In genomic region chr7:107150375-107151073, GRCh38 we compare ENCODE assay signal across 8 cellular contexts. TPM values are rescaled to one million over a fixed set of nuclear protein-coding genes. Genes with fewer than 3 reads are reported as not detected.
DNase-seq lines count a peak whose midpoint lies in the region; ATAC-seq and TF ChIP-seq lines count a peak whose summit lies in the region.

No MANE protein-coding gene starts in this region.

- no peak overlapping the region for H3K9ac ChIP-seq in endodermal cell (ENCODE audit: extremely low read depth, low read length, poor library complexity, severe bottlenecking)

- 7% methylated on average over 2 of the region's 4 CpGs; no CpG with 5 or more reads in 1 of the 2 experiments for WGBS in endodermal cell (ENCODE audit: insufficient coverage in 1 of 2, insufficient read length in 1 of 2), 2 experiments

- H3K27me3 ChIP-seq in endodermal cell (ENCODE audit: control insufficient read depth, insufficient read depth, low read length, poor library complexity, severe bottlenecking), result no peaks in the 10 kb centered on the region
- no peaks in the 10 kb centered on the region for H3K27me3 ChIP-seq in naive thymus-derived CD4-positive, alpha-beta T cell (ENCODE audit: control insufficient read depth in 2 of 2, insufficient read depth in 2 of 2, low read length in 2 of 2)

- H3K27me3 Mint-ChIP-seq in activated CD8-positive, alpha-beta T cell treated with anti-CD3 and anti-CD28 coated beads, Interleukin-2, amount 10 ng/mL, durations not matched to agents 7 days and 5 days (ENCODE audit: low read depth), result no peaks in the 10 kb centered on the region
- no peaks in the 10 kb centered on the region for H3K27me3 Mint-ChIP-seq in endodermal cell (ENCODE audit: insufficient read depth)
- H3K27me3 Mint-ChIP-seq in naive thymus-derived CD4-positive, alpha-beta T cell, result peaks cover 0 to 7% (median 3%) of the 10 kb centered on the region in 5 donors
- H3K27me3 Mint-ChIP-seq in stimulated activated naive B cell treated with anti-CD40 and anti-IgM and Interleukin-4, amounts not matched to agents 10 μg/mL and 1 μg/mL and 100 μg/mL, for 72 hours, result no peaks in the 10 kb centered on the region

- no peaks in the 10 kb centered on the region for H3K4me1 ChIP-seq in endodermal cell (ENCODE audit: control insufficient read depth, insufficient read depth, low read length)
- no peaks in the 10 kb centered on the region for H3K4me1 ChIP-seq in naive thymus-derived CD4-positive, alpha-beta T cell (ENCODE audit: control insufficient read depth in 2 of 2, insufficient read depth in 2 of 2, low read length in 2 of 2)

- H3K36me3 Mint-ChIP-seq in activated CD8-positive, alpha-beta T cell treated with anti-CD3 and anti-CD28 coated beads, Interleukin-2, amount 10 ng/mL, durations not matched to agents 7 days and 5 days (ENCODE audit: low read depth), result no peaks in the 10 kb centered on the region
- no peaks in the 10 kb centered on the region for H3K36me3 Mint-ChIP-seq in endodermal cell (ENCODE audit: low read depth)
- no peaks in the 10 kb centered on the region for H3K36me3 Mint-ChIP-seq in naive thymus-derived CD4-positive, alpha-beta T cell
- H3K36me3 Mint-ChIP-seq in stimulated activated naive B cell treated with anti-CD40 and anti-IgM and Interleukin-4, amounts not matched to agents 10 μg/mL and 1 μg/mL and 100 μg/mL, for 72 hours, result no peaks in the 10 kb centered on the region

- CTCF ChIA-PET in activated CD8-positive, alpha-beta T cell treated with anti-CD3 and anti-CD28 coated beads, Interleukin-2, amount 10 ng/mL, durations not matched to agents 7 days and 5 days (lab: Charles Lee), result interaction anchor here (0.7 to 7.6 kb wide), 12 partner anchors 14 to 724 kb away, joined by 3 to 81 read pairs (median 5); partner anchors contain the start of gene HBP1
- CTCF ChIA-PET in naive thymus-derived CD4-positive, alpha-beta T cell (lab: Charles Lee), result interaction anchor here (0.5 to 7.7 kb wide), 16 partner anchors 12 to 490 kb away, joined by 3 to 95 read pairs (median 4); partner anchors contain the start of genes CCDC71L, HBP1 and PIK3CG

- POLR2A ChIA-PET in activated CD8-positive, alpha-beta T cell treated with anti-CD3 and anti-CD28 coated beads, Interleukin-2, amount 10 ng/mL, durations not matched to agents 7 days and 5 days (lab: Charles Lee), result no interaction called here
- POLR2A ChIA-PET in naive thymus-derived CD4-positive, alpha-beta T cell (lab: Charles Lee), result interaction anchor here (0.6 to 4.5 kb wide), 3 partner anchors 14 to 205 kb away, joined by 3 to 35 read pairs (median 3); partner anchors contain the start of gene HBP1

- H3K4me3 ChIP-seq in HFF-Myc (replicated peaks; ENCODE audit: low read depth, low read length) (no peak overlapping the region), endodermal cell (ENCODE audit: low read length) (no peak overlapping the region)
- H3K4me3 ChIP-seq in naive thymus-derived CD4-positive, alpha-beta T cell (ENCODE audit: low read length), result no peak overlapping the region

- no peak overlapping the region for H3K4me3 Mint-ChIP-seq in activated CD8-positive, alpha-beta T cell treated with anti-CD3 and anti-CD28 coated beads, Interleukin-2, amount 10 ng/mL, durations not matched to agents 7 days and 5 days
- H3K4me3 Mint-ChIP-seq in endodermal cell, result no peak overlapping the region
- H3K4me3 Mint-ChIP-seq in naive thymus-derived CD4-positive, alpha-beta T cell, result no peak overlapping the region
- no peak overlapping the region for H3K4me3 Mint-ChIP-seq in stimulated activated naive B cell treated with anti-CD40 and anti-IgM and Interleukin-4, amounts not matched to agents 10 μg/mL and 1 μg/mL and 100 μg/mL, for 72 hours

- H3K4me1 Mint-ChIP-seq in activated CD8-positive, alpha-beta T cell treated with anti-CD3 and anti-CD28 coated beads, Interleukin-2, amount 10 ng/mL, durations not matched to agents 7 days and 5 days (ENCODE audit: low read depth), result peaks cover 2% of the 10 kb centered on the region
- H3K4me1 Mint-ChIP-seq in endodermal cell, result peaks cover 7% of the 10 kb centered on the region
- peaks cover 0 to 12% (median 4%) of the 10 kb centered on the region in 7 donors for H3K4me1 Mint-ChIP-seq in naive thymus-derived CD4-positive, alpha-beta T cell
- no peaks in the 10 kb centered on the region for H3K4me1 Mint-ChIP-seq in stimulated activated naive B cell treated with anti-CD40 and anti-IgM and Interleukin-4, amounts not matched to agents 10 μg/mL and 1 μg/mL and 100 μg/mL, for 72 hours

- peak; percentile 75 for ATAC-seq in activated CD8-positive, alpha-beta T cell treated with anti-CD3 and anti-CD28 coated beads, Interleukin-2, amount 10 ng/mL, durations not matched to agents 7 days and 5 days
- peak; percentile 88 for ATAC-seq in naive thymus-derived CD4-positive, alpha-beta T cell
- peak; percentile 75 to 80 for ATAC-seq in stimulated activated naive B cell treated with anti-CD40 and anti-IgM and Interleukin-4, amounts not matched to agents 10 μg/mL and 1 μg/mL and 100 μg/mL, for 72 hours (replicated peaks)
- no peak for ATAC-seq in GM18867 (IDR thresholded peaks at IDR 0.05; ENCODE audit: unreplicated experiment)

- TF ChIP-seq CTCF in HFF-Myc (IDR thresholded peaks at IDR 0.05; ENCODE audit: low read depth, low read length, missing control alignments) (peak; percentile 51), endodermal cell (conservative IDR thresholded peaks at IDR 0.05) (peak; percentile 89)

- intact Hi-C loops in naive thymus-derived CD4-positive, alpha-beta T cell (cut with micrococcal nuclease), result loop anchor here (1.0 to 5.0 kb wide), 6 partner anchors 18 to 974 kb away; partner anchors contain the start of gene PIK3CG (in 1 of the 2)

- no peaks in the 10 kb centered on the region for H3K36me3 ChIP-seq in endodermal cell (ENCODE audit: control insufficient read depth, insufficient read depth, low read length)
- no peaks in the 10 kb centered on the region for H3K36me3 ChIP-seq in naive thymus-derived CD4-positive, alpha-beta T cell (ENCODE audit: control insufficient read depth in 2 of 3, insufficient read depth in 3 of 3, low read length in 3 of 3)

- DNase-seq in AG08396 (ENCODE audit: low spot score) (peak; percentile 6), HFF-Myc (ENCODE audit: extremely low read depth, low read depth) (peak; percentile 67), NCI-H774 (lab: John Stamatoyannopoulos, UW) (peak; percentile 42), endodermal cell (peak; percentile 85)
- DNase-seq in activated CD8-positive, alpha-beta T cell treated with anti-CD3 and anti-CD28 coated beads, Interleukin-2, amount 10 ng/mL, durations not matched to agents 7 days and 5 days, result peak; percentile 87
- peak; percentile 45 to 79 (median 72) for DNase-seq in naive thymus-derived CD4-positive, alpha-beta T cell
- peak; percentile 35 for DNase-seq in stimulated activated naive B cell treated with anti-CD40 and anti-IgM and Interleukin-4, amounts not matched to agents 10 μg/mL and 1 μg/mL and 100 μg/mL, for 72 hours

- no peak overlapping the region for H3K27ac ChIP-seq in endodermal cell (ENCODE audit: low read depth, low read length)
- H3K27ac ChIP-seq in naive thymus-derived CD4-positive, alpha-beta T cell (ENCODE audit: low read depth, low read length), result no peak overlapping the region

- no peak overlapping the region for H3K27ac Mint-ChIP-seq in activated CD8-positive, alpha-beta T cell treated with anti-CD3 and anti-CD28 coated beads, Interleukin-2, amount 10 ng/mL, durations not matched to agents 7 days and 5 days
- no peak overlapping the region for H3K27ac Mint-ChIP-seq in endodermal cell
- H3K27ac Mint-ChIP-seq in naive thymus-derived CD4-positive, alpha-beta T cell, result no peak overlapping the region
- H3K27ac Mint-ChIP-seq in stimulated activated naive B cell treated with anti-CD40 and anti-IgM and Interleukin-4, amounts not matched to agents 10 μg/mL and 1 μg/mL and 100 μg/mL, for 72 hours, result no peak overlapping the region

- H3K9me3 Mint-ChIP-seq in activated CD8-positive, alpha-beta T cell treated with anti-CD3 and anti-CD28 coated beads, Interleukin-2, amount 10 ng/mL, durations not matched to agents 7 days and 5 days (ENCODE audit: insufficient read depth), result no peaks in the 10 kb centered on the region
- H3K9me3 Mint-ChIP-seq in endodermal cell, result no peaks in the 10 kb centered on the region
- no peaks in the 10 kb centered on the region for H3K9me3 Mint-ChIP-seq in naive thymus-derived CD4-positive, alpha-beta T cell
- H3K9me3 Mint-ChIP-seq in stimulated activated naive B cell treated with anti-CD40 and anti-IgM and Interleukin-4, amounts not matched to agents 10 μg/mL and 1 μg/mL and 100 μg/mL, for 72 hours, result no peaks in the 10 kb centered on the region

- H3K9me3 ChIP-seq in endodermal cell (ENCODE audit: control insufficient read depth, low read length), result no peaks in the 10 kb centered on the region
- no peaks in the 10 kb centered on the region for H3K9me3 ChIP-seq in naive thymus-derived CD4-positive, alpha-beta T cell (ENCODE audit: control insufficient read depth in 2 of 3, low read length in 3 of 3)

RNA-seq across cellular contexts. Expression of gene HBP1, which starts 18.3 kb away (rescaled TPM):
- 10 to 100 TPM; 17.2 to 17.3 TPM for total RNA-seq in activated CD8-positive, alpha-beta T cell treated with anti-CD3 and anti-CD28 coated beads, Interleukin-2, amount 10 ng/mL, durations not matched to agents 7 days and 5 days
- total RNA-seq in endodermal cell, result 10 to 100 TPM; 39.3 to 51.0 TPM
- polyA plus RNA-seq in endodermal cell (2013, experiment 1 of 2), result 33.0 TPM
- polyA plus RNA-seq in endodermal cell (2013, experiment 2 of 2), result 35.2 TPM
- 100 to 1,000 TPM in 4 of 5 experiments, 10 to 100 TPM in 1; 34.6 to 219 (median 124) TPM for total RNA-seq in naive thymus-derived CD4-positive, alpha-beta T cell
- polyA plus RNA-seq in naive thymus-derived CD4-positive, alpha-beta T cell, result 10 to 100 TPM; 63.9 to 82.9 TPM

Comparison
In these comparisons a context has a peak if more than half of its experiments do, and no peak if none do; other contexts are left out.
1. DNase-seq: peak in every context shown above with its lines; median percentile 87 in activated CD8-positive, alpha-beta T cell treated with anti-CD3 and anti-CD28 coated beads, Interleukin-2, amount 10 ng/mL, durations not matched to agents 7 days and 5 days; 85 in endodermal cell; 72 in naive thymus-derived CD4-positive, alpha-beta T cell; 67 in HFF-Myc; 42 in NCI-H774; 35 in stimulated activated naive B cell treated with anti-CD40 and anti-IgM and Interleukin-4, amounts not matched to agents 10 μg/mL and 1 μg/mL and 100 μg/mL, for 72 hours; 6 in AG08396.